In the genomic region with DNA sequence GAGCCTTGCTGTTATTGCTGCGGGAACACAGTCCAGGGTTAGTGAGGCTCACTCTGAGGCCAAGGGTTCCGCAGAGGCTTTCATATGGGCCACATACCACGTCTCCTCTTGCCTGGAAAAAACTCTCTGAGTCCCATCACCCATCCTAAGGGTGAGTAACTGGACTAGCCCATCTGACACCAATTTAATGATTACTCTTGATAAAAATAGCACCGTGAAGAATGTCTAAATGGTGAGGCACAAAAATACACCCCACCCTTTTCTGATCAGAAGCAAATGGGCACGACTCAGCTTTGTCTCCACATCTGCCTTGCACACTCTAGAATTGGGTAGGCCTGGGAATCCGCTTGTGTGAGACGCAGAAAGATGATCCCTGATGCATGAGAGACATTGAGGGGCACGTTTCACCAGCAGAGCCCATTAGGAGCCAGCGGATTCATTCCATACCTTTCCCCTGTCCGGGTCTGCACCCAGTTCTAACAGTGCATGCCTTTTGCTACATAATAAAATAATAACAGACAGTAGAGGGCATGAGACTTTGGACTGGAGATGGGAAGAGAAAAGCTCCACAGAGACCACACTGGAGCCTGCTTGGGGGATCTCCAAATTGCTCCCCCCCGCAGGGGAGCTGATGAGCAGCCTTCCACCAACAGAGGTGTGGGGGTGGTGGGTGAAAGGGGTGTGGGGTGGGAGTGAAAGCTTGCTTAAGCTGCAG, we compare ENCODE assay signal across 31 cellular contexts.
DNase-seq lines count a peak whose midpoint lies in the region; TF ChIP-seq lines count a peak whose summit lies in the region.
"Had no signal": no experiment of that assay in that cellular context is flagged by ENCODE, and none has a peak within 500 bp of the region (broad histone marks: within the 10 kb centered on the region; RNA-seq: fewer than 3 reads in every experiment).

No MANE protein-coding gene starts in this region.

- H3K4me3 ChIP-seq in A673 (ENCODE audit: low read depth, low read length, poor library complexity, severe bottlenecking): no peak overlapping the region
- H3K4me3 ChIP-seq in WERI-Rb-1 (ENCODE audit: low read depth, low read length): no peak overlapping the region
- H3K4me3 ChIP-seq: left ventricle myocardium inferior, neural progenitor cell, Peyer's patch, spleen, thoracic aorta had no signal

- POLR2A ChIA-PET in A673 (lab: Charles Lee; ENCODE audit: low non-redundant PET): no interaction called here

- TF ChIP-seq CTCF in A673 (conservative IDR thresholded peaks at IDR 0.05; ENCODE audit: low read depth, low read length): 0 out of 2 replicates have a peak, but pooled peaks have one; percentile 16
- no peak for TF ChIP-seq CTCF in WERI-Rb-1 (IDR thresholded peaks at IDR 0.05; ENCODE audit: low read depth, low read length)

- no TSS peak for BruUV-seq in A673 (replicated peaks; lab: Mats Ljungman, UMichigan)

- H3K27ac ChIP-seq in A673 (ENCODE audit: low read depth, low read length, poor library complexity, severe bottlenecking): no peak overlapping the region
- peak overlapping the region; percentile 83 for H3K27ac ChIP-seq in WERI-Rb-1
- H3K27ac ChIP-seq: 22Rv1, left ventricle myocardium inferior, neural progenitor cell, parathyroid adenoma, spleen, thoracic aorta had no signal

- H3K36me3 ChIP-seq in A673 (ENCODE audit: insufficient read depth, low read length, poor library complexity, severe bottlenecking) (no peaks in the 10 kb centered on the region), WERI-Rb-1 (no peaks in the 10 kb centered on the region)
- H3K36me3 ChIP-seq: left ventricle myocardium inferior, neural progenitor cell, Peyer's patch, spleen, thoracic aorta had no signal

- DNase-seq in A673 (ENCODE audit: low spot score) (no peak), GM04504 (ENCODE audit: low read depth) (peak; percentile 81), WERI-Rb-1 (no peak), glomerular visceral epithelial cell (ENCODE audit: extremely low spot score) (peak; percentile 31), SKM-1 (lab: John Stamatoyannopoulos, UW; ENCODE audit: unreplicated experiment) (no peak), foreskin melanocyte (no peak), retina (no peak)
- no peak for DNase-seq in activated CD4-positive, alpha-beta T cell treated with anti-CD3 and anti-CD28 coated beads, Interleukin-2, amount 50 U/mL, for 4 hours
- DNase-seq: activated CD4-positive, alpha-beta T cell treated with anti-CD3 and anti-CD28 coated beads, Interleukin-2, amount 10 ng/mL, durations not matched to agents 24 days and 14 days; activated gamma-delta T cell; activated naive CD8-positive, alpha-beta T cell treated with anti-CD3 and anti-CD28 coated beads, Interleukin-2, amount 10 ng/mL, durations not matched to agents 7 days and 5 days; activated T-cell treated with anti-CD3 and anti-CD28 coated beads, Interleukin-2, amount 50 U/mL, for 24 hours; CD4-positive, alpha-beta memory T cell; erythroblast; H9; Karpas-422; left ventricle myocardium inferior; mesendoderm; NCI-H1417 treated with DMSO at 0.1 percent for 48 hours; NCI-H2081; NCI-H2227 treated with DMSO at 0.1 percent for 48 hours; Peyer's patch; right cardiac atrium; SIG-M5; spleen; stimulated activated CD4-positive, alpha-beta T cell treated with anti-CD3 and anti-CD28 coated beads, Interleukin-2, amount 100 ng/mL, for 24 hours; T-helper 9 cell had no signal

- H3K4me1 ChIP-seq in A673 (ENCODE audit: insufficient read depth, low read length, poor library complexity, severe bottlenecking): peaks cover 20% of the 10 kb centered on the region
- H3K4me1 ChIP-seq: neural progenitor cell, parathyroid adenoma had no signal

- CTCF ChIA-PET in A673 (lab: Charles Lee): interaction anchor here (0.7 kb wide), 1 partner anchor 26 kb away, joined by 4 read pairs; no protein-coding TSS in a partner anchor

- intact Hi-C loops in A673 (cut with micrococcal nuclease; ENCODE audit: unreplicated experiment): no loop called here

- no peaks in the 10 kb centered on the region for H3K27me3 ChIP-seq in A673 (replicated peaks; ENCODE audit: insufficient read depth, low read depth, low read length, poor library complexity)
- H3K27me3 ChIP-seq in WERI-Rb-1 (ENCODE audit: insufficient read depth, low read depth, severe bottlenecking): no peaks in the 10 kb centered on the region
- H3K27me3 ChIP-seq: neural progenitor cell, Peyer's patch had no signal

- H3K9me3 ChIP-seq in A673 (ENCODE audit: low read depth, low read length, poor library complexity, severe bottlenecking) (no peaks in the 10 kb centered on the region), WERI-Rb-1 (ENCODE audit: severe bottlenecking) (peaks cover 8% of the 10 kb centered on the region)
- H3K9me3 ChIP-seq: Peyer's patch, thoracic aorta had no signal

Comparison
In these comparisons a context has a peak if more than half of its experiments do, and no peak if none do; other contexts are left out.
1. DNase-seq: peak in GM04504 (single experiment) and glomerular visceral epithelial cell (single experiment); none in A673 (single experiment), WERI-Rb-1 (single experiment), SKM-1 (single experiment), activated CD4-positive, alpha-beta T cell treated with anti-CD3 and anti-CD28 coated beads, Interleukin-2, amount 50 U/mL, for 4 hours (0 of 2), foreskin melanocyte (single experiment) and retina (single experiment).